Comparison of ENCODE assay signal across 8 cellular contexts in genomic region chr16:57372372-57373116, GRCh38. TPM values are rescaled to one million over a fixed set of nuclear protein-coding genes. Genes with fewer than 3 reads are reported as not detected.
DNase-seq lines count a peak whose midpoint lies in the region; ATAC-seq and TF ChIP-seq lines count a peak whose summit lies in the region.

TSS of gene CX3CL1 (plus strand) at chr16:57372490. CDS start at chr16:57372569, 79 bp downstream.

- intact Hi-C loops in Caco-2 (cut with micrococcal nuclease; ENCODE audit: unreplicated experiment), result no loop called here

- H3K4me3 ChIP-seq in Caco-2 (ENCODE audit: low read depth, low read length), result no peak within 1 kb of the TSS
- peak within 1 kb of the TSS; percentile 70 to 71 for H3K4me3 ChIP-seq in neuronal stem cell (ENCODE audit: low read length in 2 of 2)

- H3K9me3 Mint-ChIP-seq in Caco-2 (ENCODE audit: unreplicated experiment), result no peaks in the 10 kb centered on the region

- peak within 1 kb of the TSS; percentile 89 for H2BK12ac ChIP-seq in neuronal stem cell (ENCODE audit: low read length)

- POLR2A ChIA-PET in Caco-2 (lab: Charles Lee), result no interaction called here

- peak within 1 kb of the TSS; percentile 84 for H2BK5ac ChIP-seq in neuronal stem cell (ENCODE audit: low read length)

- CTCF ChIA-PET in Caco-2 (lab: Charles Lee), result no interaction called here

- peak within 1 kb of the TSS; percentile 95 for H3K18ac ChIP-seq in neuronal stem cell (ENCODE audit: low read length)

- H3K23ac ChIP-seq in neuronal stem cell (ENCODE audit: low read depth, low read length, poor library complexity), result peak within 1 kb of the TSS; percentile 76

- H3K27me3 Mint-ChIP-seq in Caco-2 (ENCODE audit: insufficient read depth, unreplicated experiment), result no peaks in the 10 kb centered on the region

- peak within 1 kb of the TSS; percentile 71 for H3K4me2 ChIP-seq in neuronal stem cell (ENCODE audit: insufficient read depth, low read length, poor library complexity, severe bottlenecking)

- H3K27ac Mint-ChIP-seq in Caco-2 (ENCODE audit: unreplicated experiment), result peak within 1 kb of the TSS; percentile 48

- peak within 1 kb of the TSS; percentile 76 for H2BK15ac ChIP-seq in neuronal stem cell (ENCODE audit: low read length)

- WGBS in neuronal stem cell (ENCODE audit: extremely low coverage in 2 of 2, insufficient read length in 2 of 2, insufficient replicate concordance in 1 of 2), 2 donors, result no CpG with 5 or more reads among the region's 23 CpGs

- no peaks in the 10 kb centered on the region for H3K79me1 ChIP-seq in neuronal stem cell (ENCODE audit: low read depth, low read length)

- peak within 1 kb of the TSS; percentile 96 for H3K4ac ChIP-seq in neuronal stem cell (ENCODE audit: low read length)

- H3K27me3 ChIP-seq in Caco-2 (replicated peaks; ENCODE audit: control insufficient read depth, insufficient read depth, low read length), result no peaks in the 10 kb centered on the region
- no peaks in the 10 kb centered on the region for H3K27me3 ChIP-seq in neuronal stem cell (ENCODE audit: control insufficient read depth in 3 of 3, insufficient read depth in 3 of 3, low read depth in 1 of 3, low read length in 3 of 3)

- H3K36me3 Mint-ChIP-seq in Caco-2 (ENCODE audit: insufficient read depth, unreplicated experiment), result no peaks in the 10 kb centered on the region

- peak within 1 kb of the TSS; percentile 88 for H4K91ac ChIP-seq in neuronal stem cell (ENCODE audit: low read depth, low read length, poor library complexity)

- BruUV-seq in Caco-2 (replicated peaks; lab: Mats Ljungman, UMichigan), result no TSS peak

- H3K4me1 ChIP-seq in Caco-2 (peaks cover 13% of the 10 kb centered on the region), neuronal stem cell (ENCODE audit: control insufficient read depth in 2 of 2, insufficient read depth in 1 of 2, low read depth in 1 of 2, low read length in 2 of 2) (peaks cover 30 to 32% of the 10 kb centered on the region in 2 donors)

- H3K4me1 Mint-ChIP-seq in Caco-2 (ENCODE audit: low read depth, unreplicated experiment), result peaks cover 13% of the 10 kb centered on the region

- peak within 1 kb of the TSS; percentile 39 for H2BK120ac ChIP-seq in neuronal stem cell (ENCODE audit: low read depth, low read length)

- H3K14ac ChIP-seq in neuronal stem cell (ENCODE audit: low read length), result peak within 1 kb of the TSS; percentile 97

- DNase-seq in Caco-2, result no peak
- DNase-seq in RPMI7951 (ENCODE audit: low read depth), result peak; percentile 78
- DNase-seq in globus pallidus (ENCODE audit: low spot score), result peak; percentile 70
- DNase-seq in neuronal stem cell (ENCODE audit: low spot score), result no peak
- DNase-seq in NCI-H1436 (lab: John Stamatoyannopoulos, UW), result no peak
- DNase-seq in SW 1271 (lab: John Stamatoyannopoulos, UW), result no peak

- TF ChIP-seq CTCF in Caco-2 (IDR thresholded peaks at IDR 0.05; ENCODE audit: insufficient read depth in 1 of 2, low read depth in 1 of 2, low read length in 1 of 2, severe bottlenecking in 1 of 2, unreplicated experiment in 1 of 2), result no peak

- peak within 1 kb of the TSS; percentile 72 for H3K27ac ChIP-seq in neuronal stem cell (replicated peaks; ENCODE audit: low read length)

- peak within 1 kb of the TSS; percentile 97 for H2AFZ ChIP-seq in neuronal stem cell (ENCODE audit: low read length)

- H3K4me3 Mint-ChIP-seq in Caco-2 (ENCODE audit: unreplicated experiment), result no peak within 1 kb of the TSS

- H3K36me3 ChIP-seq in Caco-2 (ENCODE audit: control insufficient read depth, insufficient read depth, low read length) (no peaks in the 10 kb centered on the region), neuronal stem cell (replicated peaks in 1 of 2; ENCODE audit: control insufficient read depth in 2 of 2, insufficient read depth in 2 of 2, low read length in 2 of 2) (no peaks in the 10 kb centered on the region)

- peak within 1 kb of the TSS; percentile 98 for H2AK5ac ChIP-seq in neuronal stem cell (ENCODE audit: low read depth, low read length)

- ATAC-seq in GM19035 (IDR thresholded peaks at IDR 0.05; ENCODE audit: unreplicated experiment) (no peak), GM18907 (IDR thresholded peaks at IDR 0.05; ENCODE audit: unreplicated experiment) (no peak)

- peak within 1 kb of the TSS; percentile 74 for H4K8ac ChIP-seq in neuronal stem cell (ENCODE audit: low read depth, low read length)

- no peaks in the 10 kb centered on the region for H3K9me3 ChIP-seq in Caco-2
- H3K9me3 ChIP-seq in neuronal stem cell (replicated peaks in 1 of 2; ENCODE audit: control insufficient read depth in 2 of 2, insufficient read depth in 1 of 2, low read depth in 1 of 2, low read length in 2 of 2), result no peaks in the 10 kb centered on the region

- peak within 1 kb of the TSS; percentile 85 for H3K9ac ChIP-seq in neuronal stem cell (ENCODE audit: low read depth, low read length, poor library complexity)

RNA-seq across cellular contexts. Expression of gene CX3CL1, which starts in this region (rescaled TPM):
- total RNA-seq in Caco-2 (2022), result 0.16 TPM in 1 of 2 replicates, not detected in the other
- total RNA-seq in RPMI7951 (2014; rRNA removed; shearing (Covaris generic)), result 0.36 and 1.3 TPM in 2 replicates
- polyA plus RNA-seq in neuronal stem cell (2013, experiment 1 of 2), result 3.6 TPM
- 3.7 TPM for polyA plus RNA-seq in neuronal stem cell (2013, experiment 2 of 2)

Comparison
In these comparisons a context has a peak if more than half of its experiments do, and no peak if none do; other contexts are left out.
1. DNase-seq: peak in RPMI7951 (single experiment) and globus pallidus (single experiment); none in Caco-2 (0 of 2), neuronal stem cell (single experiment), NCI-H1436 (single experiment) and SW 1271 (0 of 2).